Comparison of ENCODE assay signal across 9 cellular contexts in the genomic region with DNA sequence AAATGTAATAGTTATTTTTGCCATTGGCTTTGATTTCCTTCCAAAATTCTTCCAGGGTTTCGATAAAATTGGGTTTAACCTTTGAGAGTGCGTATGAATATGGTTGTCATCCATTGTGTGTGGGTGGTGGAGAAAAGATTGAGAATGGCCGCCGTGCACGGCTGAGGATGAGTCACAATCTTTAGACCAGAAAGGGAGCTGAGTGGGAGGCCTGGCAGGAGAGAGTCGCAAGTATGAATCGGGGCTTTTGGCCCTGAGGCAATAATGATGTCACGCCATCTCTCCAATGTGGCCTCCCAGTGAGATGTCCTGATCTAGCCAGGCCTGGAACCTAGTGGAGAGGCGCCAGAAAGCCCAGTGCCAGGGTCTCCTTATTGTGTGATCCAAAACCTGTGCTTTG. TPM values are rescaled to one million over a fixed set of nuclear protein-coding genes. Genes with fewer than 3 reads are reported as not detected.
DNase-seq lines count a peak whose midpoint lies in the region; ATAC-seq and TF ChIP-seq lines count a peak whose summit lies in the region.
"Had no signal": no experiment of that assay in that cellular context is flagged by ENCODE, and none has a peak within 500 bp of the region (broad histone marks: within the 10 kb centered on the region; RNA-seq: fewer than 3 reads in every experiment).

No MANE protein-coding gene starts in this region.

- no peaks in the 10 kb centered on the region for H3K9me3 ChIP-seq in left lung
- no peaks in the 10 kb centered on the region for H3K9me3 ChIP-seq in uterus
- H3K9me3 ChIP-seq: tibial nerve had no signal

- no peak for TF ChIP-seq CTCF in astrocyte of the cerebellum (IDR thresholded peaks at IDR 0.05; ENCODE audit: low read depth, low read length, missing control alignments)
- TF ChIP-seq CTCF in left lung (IDR thresholded peaks at IDR 0.05) = no peak
- no peak for TF ChIP-seq CTCF in uterus (IDR thresholded peaks at IDR 0.05)

- H3K27me3 ChIP-seq in left lung = no peaks in the 10 kb centered on the region
- H3K27me3 ChIP-seq in uterus = no peaks in the 10 kb centered on the region
- H3K27me3 ChIP-seq: tibial nerve had no signal

- H3K4me3 ChIP-seq in astrocyte of the cerebellum (ENCODE audit: low read depth, low read length) (no peak overlapping the region), left lung (no peak overlapping the region), uterus (no peak overlapping the region)
- H3K4me3 ChIP-seq: tibial nerve had no signal

- DNase-seq in Right ventricle myocardium inferior (ENCODE audit: missing footprints) (no peak), cardiac septum (ENCODE audit: low spot score) (no peak), astrocyte of the cerebellum (ENCODE audit: low read depth) (peak; percentile 56), left lung (peak in 1 of 2 donors; percentile 65), uterus (peak; percentile 87 to 90), SW 1271 (lab: John Stamatoyannopoulos, UW) (no peak), NCI-H774 (lab: John Stamatoyannopoulos, UW) (no peak)

- no peak for TF ChIP-seq POLR2A in uterus (IDR thresholded peaks at IDR 0.05)

- ATAC-seq in Right ventricle myocardium inferior = peak; percentile 74
- ATAC-seq in left lung = peak; percentile 66
- no peak for ATAC-seq in GM21390 (IDR thresholded peaks at IDR 0.05; ENCODE audit: unreplicated experiment)

- H3K36me3 ChIP-seq in left lung (no peaks in the 10 kb centered on the region), uterus (no peaks in the 10 kb centered on the region)
- H3K36me3 ChIP-seq: tibial nerve had no signal

- in situ Hi-C loops in astrocyte of the cerebellum (cut with HindIII; ENCODE audit: low sequenced_read_pairs) = no loop called here

- intact Hi-C loops in Right ventricle myocardium inferior (cut with DNase I) (no loop called here), cardiac septum (cut with DNase I) (no loop called here), left lung (cut with DNase I) (no loop called here), uterus (cut with DNase I; ENCODE audit: low total_unique reads) (loop anchor here (5.0 to 10.0 kb wide), 2 partner anchors 40 to 332 kb away; no protein-coding TSS in a partner anchor)

- H3K4me1 ChIP-seq in left lung = peaks cover 0 to 12% of the 10 kb centered on the region in 2 donors
- H3K4me1 ChIP-seq in uterus = peaks cover 0 to 6% of the 10 kb centered on the region in 2 donors

- peak overlapping the region in 1 of 2 donors; percentile 46 for H3K27ac ChIP-seq in left lung
- peak overlapping the region; percentile 55 to 76 for H3K27ac ChIP-seq in uterus

RNA-seq across cellular contexts. Expression of a gene that starts 33.1 kb away (rescaled TPM):
- 60.6 TPM for total RNA-seq in Right ventricle myocardium inferior
- total RNA-seq in cardiac septum = 57.8 TPM
- 10 to 100 TPM; 55.2 to 79.3 TPM for total RNA-seq in left lung
- total RNA-seq in uterus = 10 to 100 TPM in 3 of 4 donors, 1 to 10 TPM in 1; 5.9 to 36.4 (median 26.0) TPM

RNA-seq across cellular contexts. Expression of a gene that starts 36.9 kb away (rescaled TPM):
- 42.5 TPM for total RNA-seq in Right ventricle myocardium inferior
- total RNA-seq in cardiac septum = 77.6 TPM
- total RNA-seq in left lung = 10 to 100 TPM; 61.2 to 87.4 TPM
- 100 to 1,000 TPM in 2 of 4 donors, 10 to 100 TPM in 2; 78.8 to 388 (median 107) TPM for total RNA-seq in uterus

Comparison
In these comparisons a context has a peak if more than half of its experiments do, and no peak if none do; other contexts are left out.
1. DNase-seq: peak in astrocyte of the cerebellum (single experiment) and uterus (2 of 2); none in Right ventricle myocardium inferior (single experiment), cardiac septum (single experiment), SW 1271 (0 of 2) and NCI-H774 (single experiment).